In the genomic region with DNA sequence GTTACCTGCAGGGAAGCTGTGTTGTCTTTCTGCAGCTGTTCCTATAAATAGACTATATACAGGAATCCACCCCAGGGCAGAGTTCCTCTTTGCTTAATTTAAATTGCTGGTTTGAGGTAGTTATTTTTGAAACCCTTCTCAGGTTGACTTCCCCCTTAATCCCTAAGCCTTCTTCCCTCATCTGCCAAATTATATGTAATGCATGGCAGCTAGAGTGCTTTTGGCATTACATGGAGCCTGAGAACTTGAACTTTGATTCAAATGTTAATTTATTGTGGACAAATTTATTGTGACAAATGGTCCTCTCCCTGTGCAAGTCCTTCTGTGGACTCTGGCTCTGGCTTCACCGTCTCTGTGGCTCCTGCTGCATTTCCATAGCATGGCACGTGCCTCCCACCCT, we compare ENCODE assay signal across 16 cellular contexts. TPM values are rescaled to one million over a fixed set of nuclear protein-coding genes. Genes with fewer than 3 reads are reported as not detected.
DNase-seq lines count a peak whose midpoint lies in the region; ATAC-seq, FAIRE-seq and TF ChIP-seq lines count a peak whose summit lies in the region.
"Had no signal": no experiment of that assay in that cellular context is flagged by ENCODE, and none has a peak within 500 bp of the region (broad histone marks: within the 10 kb centered on the region; RNA-seq: fewer than 3 reads in every experiment).

No MANE protein-coding gene starts in this region.

- H3K9me3 ChIP-seq in OCI-LY3 (ENCODE audit: insufficient read depth, low read length) = no peaks in the 10 kb centered on the region; the same call in 1 of the 2 replicates
- no peaks in the 10 kb centered on the region for H3K9me3 ChIP-seq in small intestine (ENCODE audit: control insufficient read depth, low read depth)
- H3K9me3 ChIP-seq: A549 had no signal

- peak; percentile 11 for DNase-seq in NCI-H82 (lab: John Stamatoyannopoulos, UW)
- DNase-seq in NCI-H82 treated with DMSO at 0.1 percent for 48 hours (lab: John Stamatoyannopoulos, UW; ENCODE audit: unreplicated experiment) = no peak
- peak; percentile 80 for DNase-seq in KBM-7
- DNase-seq in small intestine = peak; percentile 50
- DNase-seq in superior temporal gyrus (ENCODE audit: extremely low spot score) = no peak
- DNase-seq in activated T-cell treated with anti-CD3 and anti-CD28 coated beads, Interleukin-2, amount 50 U/mL, for 72 hours = no peak
- DNase-seq: activated naive CD8-positive, alpha-beta T cell treated with anti-CD3 and anti-CD28 coated beads, Interleukin-2, amount 10 ng/mL, durations not matched to agents 7 days and 5 days; central memory CD4-positive, alpha-beta T cell; foreskin melanocyte; stimulated activated CD4-positive, alpha-beta T cell treated with anti-CD3 and anti-CD28 coated beads, Interleukin-4, amount 100 ng/mL, for 4 hours had no signal

- H4K20me1 ChIP-seq in OCI-LY3 (ENCODE audit: insufficient read depth, low read length) = no peaks in the 10 kb centered on the region

- WGBS in small intestine, 3 donors = 40 to 55% (median 44%) methylated on average over 2 of the region's 2 CpGs

- peak overlapping the region; percentile 66 for H3K27ac ChIP-seq in OCI-LY3 (ENCODE audit: low read length)
- H3K27ac ChIP-seq in small intestine (ENCODE audit: low read depth in 1 of 2, low read length in 1 of 2) = no peak overlapping the region
- H3K27ac ChIP-seq: A549 had no signal

- H3K4me2 ChIP-seq in OCI-LY3 (ENCODE audit: low read length) = peak overlapping the region; percentile 69
- H3K4me2 ChIP-seq: A549 had no signal

- no peak overlapping the region for H3K27ac Mint-ChIP-seq in activated T-cell treated with anti-CD3 and anti-CD28 coated beads, Interleukin-2, amount 50 U/mL, for 72 hours
- H3K27ac Mint-ChIP-seq: activated naive CD8-positive, alpha-beta T cell treated with anti-CD3 and anti-CD28 coated beads, Interleukin-2, amount 10 ng/mL, durations not matched to agents 7 days and 5 days; mesothelial cell of epicardium had no signal

- peak overlapping the region; percentile 39; the same call in 1 of the 2 replicates for H3K9ac ChIP-seq in OCI-LY3 (ENCODE audit: low read length)

- H3K27me3 ChIP-seq in OCI-LY3 (ENCODE audit: low read depth, low read length) (no peaks in the 10 kb centered on the region), small intestine (ENCODE audit: control insufficient read depth in 2 of 2, insufficient read depth in 2 of 2, low read length in 2 of 2) (no peaks in the 10 kb centered on the region)

- H3K9me3 Mint-ChIP-seq in activated T-cell treated with anti-CD3 and anti-CD28 coated beads, Interleukin-2, amount 50 U/mL, for 72 hours = no peaks in the 10 kb centered on the region
- H3K9me3 Mint-ChIP-seq: activated naive CD8-positive, alpha-beta T cell treated with anti-CD3 and anti-CD28 coated beads, Interleukin-2, amount 10 ng/mL, durations not matched to agents 7 days and 5 days; mesothelial cell of epicardium had no signal

- peaks cover 28% of the 10 kb centered on the region for H3K4me1 ChIP-seq in OCI-LY3 (ENCODE audit: low read length)
- H3K4me1 ChIP-seq in small intestine (ENCODE audit: control insufficient read depth in 2 of 2, insufficient read depth in 1 of 2, low read depth in 1 of 2, low read length in 1 of 2) = peaks cover 2 to 3% of the 10 kb centered on the region in 2 donors

- no peak for ATAC-seq in activated T-cell treated with anti-CD3 and anti-CD28 coated beads, Interleukin-2, amount 50 U/mL, for 72 hours (replicated peaks in 1 of 2)
- no peak for ATAC-seq in GM21526 (IDR thresholded peaks at IDR 0.05; ENCODE audit: low FRiP score, unreplicated experiment)
- ATAC-seq: A549, HCT116 had no signal

- H3K36me3 ChIP-seq in OCI-LY3 (replicated peaks; ENCODE audit: low read depth, low read length) (no peaks in the 10 kb centered on the region), small intestine (ENCODE audit: control insufficient read depth in 2 of 2, insufficient read depth in 2 of 2, low read length in 2 of 2) (no peaks in the 10 kb centered on the region)

- H2AFZ ChIP-seq in OCI-LY3 (ENCODE audit: low read depth, low read length) = peak overlapping the region; percentile 73

- H3K79me2 ChIP-seq in OCI-LY3 (ENCODE audit: low read length) = no peaks in the 10 kb centered on the region

- in situ Hi-C loops in KBM-7 (cut with MboI; ENCODE audit: low pct_unique_long_range_greater_than_20kb, low sequenced_read_pairs) = no loop called here

- no peak overlapping the region for H3K4me3 Mint-ChIP-seq in activated T-cell treated with anti-CD3 and anti-CD28 coated beads, Interleukin-2, amount 50 U/mL, for 72 hours
- H3K4me3 Mint-ChIP-seq: activated naive CD8-positive, alpha-beta T cell treated with anti-CD3 and anti-CD28 coated beads, Interleukin-2, amount 10 ng/mL, durations not matched to agents 7 days and 5 days; mesothelial cell of epicardium had no signal

- H3K4me3 ChIP-seq in OCI-LY3 (ENCODE audit: low read length) (peak overlapping the region; percentile 46), small intestine (ENCODE audit: low read depth in 1 of 2, low read length in 2 of 2) (no peak overlapping the region)
- H3K4me3 ChIP-seq: A549 had no signal

- H3K27me3 Mint-ChIP-seq in activated T-cell treated with anti-CD3 and anti-CD28 coated beads, Interleukin-2, amount 50 U/mL, for 72 hours (ENCODE audit: low read depth) = no peaks in the 10 kb centered on the region
- H3K27me3 Mint-ChIP-seq: activated naive CD8-positive, alpha-beta T cell treated with anti-CD3 and anti-CD28 coated beads, Interleukin-2, amount 10 ng/mL, durations not matched to agents 7 days and 5 days had no signal

- FAIRE-seq in small intestine (lab: Jason Lieb, UNC) = no peak
- FAIRE-seq: A549, endometrium had no signal

- H3K36me3 Mint-ChIP-seq in activated T-cell treated with anti-CD3 and anti-CD28 coated beads, Interleukin-2, amount 50 U/mL, for 72 hours (ENCODE audit: insufficient read depth in 2 of 2) = peaks cover 0 to 2% of the 10 kb centered on the region in 2 donors
- H3K36me3 Mint-ChIP-seq: activated naive CD8-positive, alpha-beta T cell treated with anti-CD3 and anti-CD28 coated beads, Interleukin-2, amount 10 ng/mL, durations not matched to agents 7 days and 5 days had no signal

- TF ChIP-seq CTCF in OCI-LY3 (IDR thresholded peaks at IDR 0.05; ENCODE audit: low read depth, low read length) = no peak

- H3K4me1 Mint-ChIP-seq in activated T-cell treated with anti-CD3 and anti-CD28 coated beads, Interleukin-2, amount 50 U/mL, for 72 hours (ENCODE audit: low read depth) = no peaks in the 10 kb centered on the region

RNA-seq across cellular contexts. Expression of gene MYO1B, which starts 29.2 kb away (rescaled TPM):
- 10 to 100 TPM in 1 of 3 donors, 1 to 10 TPM in 2; 8.1 to 17.1 (median 8.6) TPM for polyA plus RNA-seq in small intestine
- total RNA-seq in activated T-cell treated with anti-CD3 and anti-CD28 coated beads, Interleukin-2, amount 50 U/mL, for 72 hours = 10 to 100 TPM; 24.4 to 37.5 TPM

Comparison
In these comparisons a context has a peak if more than half of its experiments do, and no peak if none do; other contexts are left out.
1. DNase-seq: peak in NCI-H82 (single experiment), KBM-7 (single experiment) and small intestine (single experiment); none in NCI-H82 treated with DMSO at 0.1 percent for 48 hours (single experiment), superior temporal gyrus (single experiment) and activated T-cell treated with anti-CD3 and anti-CD28 coated beads, Interleukin-2, amount 50 U/mL, for 72 hours (0 of 2).